31 cellular contexts compared by ENCODE assay signal in the genomic region with DNA sequence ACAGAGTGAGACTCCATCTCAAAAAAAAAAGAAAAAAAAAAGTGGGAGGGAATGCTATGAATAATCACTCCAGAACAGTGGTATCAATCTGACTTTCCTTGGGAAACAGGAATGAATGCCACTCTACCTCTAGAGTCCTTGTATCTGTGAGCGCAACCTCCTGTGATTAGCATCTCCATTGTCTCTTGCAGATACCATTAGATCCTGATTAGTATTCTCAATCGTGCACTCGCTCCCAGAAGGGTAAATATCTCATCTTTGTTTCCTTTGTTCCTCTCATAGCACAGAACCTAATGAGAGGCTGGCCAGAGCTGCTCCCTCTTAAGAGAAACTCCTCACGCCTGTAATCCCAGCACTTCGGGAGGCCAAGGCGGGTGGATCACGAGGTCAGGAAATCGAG.
"Had no signal": no experiment of that assay in that cellular context is flagged by ENCODE, and none has a peak within 500 bp of the region (broad histone marks: within the 10 kb centered on the region; RNA-seq: fewer than 3 reads in every experiment).

No MANE protein-coding gene starts in this region.

- H3K9me2 ChIP-seq: SK-N-SH had no signal

- H3K27me3 ChIP-seq: Peyer's patch, SJSA1 had no signal

- H3K36me3 ChIP-seq: Peyer's patch, SJSA1 had no signal

- H3K4me2 ChIP-seq: KMS-11, SK-N-SH had no signal

- DNase-seq: activated B cell treated with CpG ODN at 0.5 μM for 24 hours; activated CD4-positive, alpha-beta memory T cell treated with anti-CD3 and anti-CD28 coated beads for 36 hours; activated CD4-positive, alpha-beta T cell treated with anti-CD3 and anti-CD28 coated beads for 4 hours; activated CD4-positive, alpha-beta T cell treated with anti-CD3 and anti-CD28 coated beads, Interleukin-2, amount 50 U/mL, for 1 hour; activated CD4-positive, CD25-positive, alpha-beta regulatory T cell treated with anti-CD3 and anti-CD28 coated beads, Interleukin-2, amount 50 U/mL, for 72 hours; activated CD8-positive, alpha-beta memory T cell treated with anti-CD3 and anti-CD28 coated beads, Interleukin-2, amount 50 U/mL, for 4 hours; activated effector memory CD4-positive, alpha-beta T cell treated with Interleukin-2 at 50 U/mL for 16 hours; activated naive CD4-positive, alpha-beta T cell treated with anti-CD3 and anti-CD28 coated beads, Interleukin-2, amount 10 ng/mL, durations not matched to agents 7 days and 5 days; activated naive CD8-positive, alpha-beta T cell treated with anti-CD3 and anti-CD28 coated beads, Interleukin-2, amount 50 U/mL, for 24 hours; activated T-cell treated with anti-CD3 and anti-CD28 coated beads for 4 hours; activated T-cell treated with anti-CD3 and anti-CD28 coated beads, Interleukin-2, amount 50 U/mL, for 48 hours; anterior cingulate cortex; central memory CD4-positive, alpha-beta T cell; MM.1S; MV-4-11; NCI-H1092; NCI-H1436 treated with DMSO at 0.1 percent for 48 hours; NCI-H187 treated with DMSO at 0.1 percent for 48 hours; NCI-H345; NCI-H82; PC-3; Peyer's patch; RPMI8226; SHP77 treated with DMSO at 0.1 percent for 48 hours; SK-N-SH had no signal

- H3K9me3 ChIP-seq: Peyer's patch, SJSA1, SK-N-SH had no signal

- H3K4me1 Mint-ChIP-seq: activated B cell treated with CpG ODN at 0.5 μM for 24 hours; activated naive CD4-positive, alpha-beta T cell treated with anti-CD3 and anti-CD28 coated beads, Interleukin-2, amount 10 ng/mL, durations not matched to agents 7 days and 5 days; activated naive CD8-positive, alpha-beta T cell treated with anti-CD3 and anti-CD28 coated beads, Interleukin-2, amount 50 U/mL, for 24 hours had no signal

- H3K4me3 ChIP-seq: Peyer's patch, SJSA1 had no signal

- ATAC-seq: activated naive CD8-positive, alpha-beta T cell treated with anti-CD3 and anti-CD28 coated beads, Interleukin-2, amount 50 U/mL, for 24 hours; PC-3 had no signal

- H3K36me3 Mint-ChIP-seq: activated CD4-positive, alpha-beta memory T cell treated with anti-CD3 and anti-CD28 coated beads for 36 hours; activated naive CD4-positive, alpha-beta T cell treated with anti-CD3 and anti-CD28 coated beads, Interleukin-2, amount 10 ng/mL, durations not matched to agents 7 days and 5 days; brain had no signal

- H3K4me3 Mint-ChIP-seq: activated B cell treated with CpG ODN at 0.5 μM for 24 hours; activated CD4-positive, alpha-beta memory T cell treated with anti-CD3 and anti-CD28 coated beads for 36 hours; activated naive CD4-positive, alpha-beta T cell treated with anti-CD3 and anti-CD28 coated beads, Interleukin-2, amount 10 ng/mL, durations not matched to agents 7 days and 5 days; activated naive CD8-positive, alpha-beta T cell; activated naive CD8-positive, alpha-beta T cell treated with anti-CD3 and anti-CD28 coated beads, Interleukin-2, amount 50 U/mL, for 24 hours; T-helper 1 cell treated with Interleukin-12 subunit alpha and Interleukin-12 subunit beta and Interleukin-4 antibody, amounts not matched to agents 30 μg/mL and 1 μg/mL, for 36 hours; T-helper 2 cell treated with Interferon-gamma antibody and Interleukin-4, amounts not matched to agents 5 μg/mL and 100 μg/mL, for 36 hours had no signal

- H3K27ac ChIP-seq: KMS-11, Peyer's patch, SJSA1 had no signal

- H3K4me1 ChIP-seq: Peyer's patch had no signal

- H3K9me3 Mint-ChIP-seq: activated B cell treated with CpG ODN at 0.5 μM for 24 hours; activated CD4-positive, alpha-beta memory T cell treated with anti-CD3 and anti-CD28 coated beads for 36 hours; activated naive CD4-positive, alpha-beta T cell treated with anti-CD3 and anti-CD28 coated beads, Interleukin-2, amount 10 ng/mL, durations not matched to agents 7 days and 5 days; T-helper 1 cell treated with Interleukin-12 subunit alpha and Interleukin-12 subunit beta and Interleukin-4 antibody, amounts not matched to agents 30 μg/mL and 1 μg/mL, for 36 hours; T-helper 2 cell treated with Interferon-gamma antibody and Interleukin-4, amounts not matched to agents 5 μg/mL and 100 μg/mL, for 36 hours had no signal

- H3K27me3 Mint-ChIP-seq: activated B cell treated with CpG ODN at 0.5 μM for 24 hours; activated naive CD4-positive, alpha-beta T cell treated with anti-CD3 and anti-CD28 coated beads, Interleukin-2, amount 10 ng/mL, durations not matched to agents 7 days and 5 days; brain had no signal

- H3K27ac Mint-ChIP-seq: activated B cell treated with CpG ODN at 0.5 μM for 24 hours; activated CD4-positive, alpha-beta memory T cell treated with anti-CD3 and anti-CD28 coated beads for 36 hours; activated naive CD4-positive, alpha-beta T cell treated with anti-CD3 and anti-CD28 coated beads, Interleukin-2, amount 10 ng/mL, durations not matched to agents 7 days and 5 days; activated naive CD8-positive, alpha-beta T cell; activated naive CD8-positive, alpha-beta T cell treated with anti-CD3 and anti-CD28 coated beads, Interleukin-2, amount 50 U/mL, for 24 hours; T-helper 1 cell treated with Interleukin-12 subunit alpha and Interleukin-12 subunit beta and Interleukin-4 antibody, amounts not matched to agents 30 μg/mL and 1 μg/mL, for 36 hours; T-helper 2 cell treated with Interferon-gamma antibody and Interleukin-4, amounts not matched to agents 5 μg/mL and 100 μg/mL, for 36 hours had no signal
